In genomic region chr7:52876402-52876801, GRCh38 we compare ENCODE assay signal across 17 cellular contexts.
DNase-seq lines count a peak whose midpoint lies in the region; ATAC-seq and TF ChIP-seq lines count a peak whose summit lies in the region.
"Had no signal": no experiment of that assay in that cellular context is flagged by ENCODE, and none has a peak within 500 bp of the region (broad histone marks: within the 10 kb centered on the region; RNA-seq: fewer than 3 reads in every experiment).

No MANE protein-coding gene starts in this region.

- no peak overlapping the region for H4K91ac ChIP-seq in H9 (ENCODE audit: insufficient read length, low read depth, low read length)

- H3K9me3 ChIP-seq in heart right ventricle (peaks cover 0 to 52% (median 0%) of the 10 kb centered on the region in 11 donors), H9 (ENCODE audit: control insufficient read depth, low read depth, low read length) (no peaks in the 10 kb centered on the region)
- H3K9me3 ChIP-seq: BLaER1 treated with 17β-estradiol and CSF1 and Interleukin-3, amounts not matched to agents 10 nM and 100 nM had no signal

- no peak overlapping the region for H3T11ph ChIP-seq in H9 (ENCODE audit: low read length)

- peaks cover 0 to 2% (median 1%) of the 10 kb centered on the region in 3 experiments; a peak in 3 of 7 replicates for H3K36me3 Mint-ChIP-seq in H9 (ENCODE audit: insufficient read depth in 1 of 3, low read depth in 3 of 3)
- H3K36me3 Mint-ChIP-seq: CD8-positive, alpha-beta T cell had no signal

- H2BK120ac ChIP-seq in H9 (ENCODE audit: low read depth, low read length, poor library complexity, severe bottlenecking) = no peak overlapping the region

- H3K9ac ChIP-seq in H9 (ENCODE audit: extremely low read depth, insufficient read length, low read length) = no peak overlapping the region
- H3K9ac ChIP-seq: BLaER1 treated with 17β-estradiol and CSF1 and Interleukin-3, amounts not matched to agents 10 nM and 100 nM had no signal

- H3K18ac ChIP-seq in H9 (ENCODE audit: insufficient read length, low read depth, low read length) = no peak overlapping the region

- H3K9me3 Mint-ChIP-seq in H9 = peaks cover 6 to 8% of the 10 kb centered on the region in 2 experiments

- no peak overlapping the region for H3K4me3 Mint-ChIP-seq in H9
- H3K4me3 Mint-ChIP-seq: B cell; CD8-positive, alpha-beta T cell; HFFc6 had no signal

- no peaks in the 10 kb centered on the region for H3K4me1 Mint-ChIP-seq in H9
- H3K4me1 Mint-ChIP-seq: B cell had no signal

- intact Hi-C loops in left ventricle myocardium superior (cut with micrococcal nuclease) = no loop called here
- intact Hi-C loops in heart right ventricle (cut with DNase I) = loop anchor here in 1 of 10 donors (5.0 kb wide), 1 partner anchor 49 kb away; no protein-coding TSS in a partner anchor

- H2AFZ ChIP-seq in H9 (ENCODE audit: low read length) = no peak overlapping the region

- H3K14ac ChIP-seq in H9 (ENCODE audit: insufficient read depth, low read length) = no peak overlapping the region

- H3K27ac ChIP-seq in heart right ventricle (no peak overlapping the region), H9 (ENCODE audit: insufficient read length, low read depth, low read length) (no peak overlapping the region)
- H3K27ac ChIP-seq: BLaER1 treated with 17β-estradiol and CSF1 and Interleukin-3, amounts not matched to agents 10 nM and 100 nM; HL-60 had no signal

- TF ChIP-seq CTCF in heart right ventricle (IDR thresholded peaks at IDR 0.05) (no peak), astrocyte of the cerebellum (IDR thresholded peaks at IDR 0.05; ENCODE audit: low read depth, low read length, missing control alignments) (no peak), H9 (conservative IDR thresholded peaks at IDR 0.05) (no peak)

- H3K4me2 ChIP-seq in H9 (ENCODE audit: insufficient read depth, insufficient read length, low read length) = no peak overlapping the region
- H3K4me2 ChIP-seq: BLaER1 treated with 17β-estradiol and CSF1 and Interleukin-3, amounts not matched to agents 10 nM and 100 nM had no signal

- H3K56ac ChIP-seq in H9 (ENCODE audit: insufficient read length, low read depth, low read length) = no peak overlapping the region

- no peak overlapping the region for H3K27ac Mint-ChIP-seq in H9
- H3K27ac Mint-ChIP-seq: B cell; CD8-positive, alpha-beta T cell; HFFc6 had no signal

- no peak overlapping the region for H2BK12ac ChIP-seq in H9 (ENCODE audit: insufficient read length, low read depth, low read length)

- no peak overlapping the region for H4K5ac ChIP-seq in H9 (ENCODE audit: insufficient read length, low read depth, low read length)

- DNase-seq in left ventricle myocardium superior (no peak), heart right ventricle (no peak), astrocyte of the cerebellum (ENCODE audit: low read depth) (peak; percentile 33), myocyte (ENCODE audit: low read depth) (peak; percentile 2), HuH-7.5 (ENCODE audit: low spot score) (no peak), H9 (no peak), NCI-H510A (lab: John Stamatoyannopoulos, UW) (no peak)
- DNase-seq: Calu3; CD8-positive, alpha-beta T cell; DMS79 treated with DMSO at 0.1 percent for 48 hours; GF-D8; HFFc6; IMR-90 had no signal

- ATAC-seq in left ventricle myocardium superior = peak; percentile 29
- ATAC-seq in heart right ventricle = no peak
- ATAC-seq: CD8-positive, alpha-beta T cell; HCT116 had no signal

- no peak overlapping the region for H2BK20ac ChIP-seq in H9 (ENCODE audit: low read depth, low read length, poor library complexity, severe bottlenecking)

- H3K4me3 ChIP-seq in heart right ventricle = no peak overlapping the region
- H3K4me3 ChIP-seq in astrocyte of the cerebellum (ENCODE audit: low read depth, low read length) = no peak overlapping the region
- H3K4me3 ChIP-seq: BLaER1 treated with 17β-estradiol and CSF1 and Interleukin-3, amounts not matched to agents 10 nM and 100 nM had no signal

- H4K8ac ChIP-seq in H9 (replicated peaks; ENCODE audit: insufficient read length, low read depth, low read length) = no peak overlapping the region

- H4K20me1 ChIP-seq in H9 (ENCODE audit: control insufficient read depth, insufficient read depth, insufficient read length) = no peaks in the 10 kb centered on the region
- H4K20me1 ChIP-seq: BLaER1 treated with 17β-estradiol and CSF1 and Interleukin-3, amounts not matched to agents 10 nM and 100 nM had no signal

- no peak overlapping the region for H2BK15ac ChIP-seq in H9 (ENCODE audit: low read depth, low read length)

- H3K79me1 ChIP-seq in H9 (ENCODE audit: insufficient read depth, low read depth, low read length, poor library complexity, severe bottlenecking) = no peaks in the 10 kb centered on the region

- H3K27me3 ChIP-seq in heart right ventricle = no peaks in the 10 kb centered on the region
- no peaks in the 10 kb centered on the region for H3K27me3 ChIP-seq in H9 (ENCODE audit: insufficient read depth, low read length)
- H3K27me3 ChIP-seq: BLaER1 treated with 17β-estradiol and CSF1 and Interleukin-3, amounts not matched to agents 10 nM and 100 nM had no signal

- H3K4me1 ChIP-seq in heart right ventricle (no peaks in the 10 kb centered on the region), H9 (ENCODE audit: insufficient read depth, low read length) (no peaks in the 10 kb centered on the region)

- H2AK5ac ChIP-seq in H9 (ENCODE audit: insufficient read length, low read length) = no peak overlapping the region

- no peaks in the 10 kb centered on the region for H3K23me2 ChIP-seq in H9 (ENCODE audit: insufficient read length, low read depth, low read length, poor library complexity, severe bottlenecking)

- no peak overlapping the region for H3K4ac ChIP-seq in H9 (ENCODE audit: low read depth, low read length)

- no peaks in the 10 kb centered on the region for H3K36me3 ChIP-seq in heart right ventricle
- H3K36me3 ChIP-seq: BLaER1 treated with 17β-estradiol and CSF1 and Interleukin-3, amounts not matched to agents 10 nM and 100 nM had no signal

- no peak overlapping the region for H3K23ac ChIP-seq in H9 (ENCODE audit: insufficient read length, low read depth, low read length)

- H3K79me2 ChIP-seq in H9 (ENCODE audit: insufficient read depth, low read length) = no peaks in the 10 kb centered on the region

- no peaks in the 10 kb centered on the region for H3K27me3 Mint-ChIP-seq in H9 (ENCODE audit: low read depth)
- H3K27me3 Mint-ChIP-seq: B cell had no signal

- H2BK5ac ChIP-seq in H9 (ENCODE audit: insufficient read length, low read length) = no peak overlapping the region

- 66 to 68% methylated on average over 3 of the region's 3 CpGs for WGBS in heart right ventricle, 2 donors
- WGBS in H9 (ENCODE audit: extremely low coverage, insufficient read length, low lambda C conversion rate) = no CpG with 5 or more reads among the region's 3 CpGs

- in situ Hi-C loops in astrocyte of the cerebellum (cut with HindIII; ENCODE audit: low sequenced_read_pairs) = no loop called here

Comparison
In these comparisons a context has a peak if more than half of its experiments do, and no peak if none do; other contexts are left out.
1. DNase-seq: peak in astrocyte of the cerebellum (single experiment) and myocyte (single experiment); none in left ventricle myocardium superior (single experiment), heart right ventricle (0 of 2), HuH-7.5 (single experiment), H9 (single experiment) and NCI-H510A (single experiment).